22 cellular contexts compared by ENCODE assay signal in the genomic region with DNA sequence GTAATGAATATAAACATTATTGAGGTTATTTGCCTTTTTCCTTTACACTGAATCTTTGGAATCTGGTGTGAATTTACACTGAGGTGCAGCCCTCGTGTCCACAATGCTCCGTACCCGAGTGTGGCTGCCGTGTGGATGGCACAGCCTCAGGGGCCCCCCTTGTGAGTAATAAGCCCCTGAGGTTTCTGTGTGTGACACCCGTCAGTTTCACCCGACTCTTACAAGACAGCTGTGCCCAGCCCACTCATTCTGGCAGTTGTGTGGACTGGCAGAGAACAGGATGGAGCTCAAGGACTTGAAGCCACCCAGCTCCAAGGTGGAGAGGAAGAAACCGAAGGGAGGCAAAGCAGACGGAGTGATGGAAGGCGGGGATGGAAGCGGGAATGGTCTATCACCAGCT. TPM values are rescaled to one million over a fixed set of nuclear protein-coding genes. Genes with fewer than 3 reads are reported as not detected.
"Had no signal": no experiment of that assay in that cellular context is flagged by ENCODE, and none has a peak within 500 bp of the region (broad histone marks: within the 10 kb centered on the region; RNA-seq: fewer than 3 reads in every experiment).

No MANE protein-coding gene starts in this region.

- H3K4me3 Mint-ChIP-seq: activated naive CD4-positive, alpha-beta T cell treated with anti-CD3 and anti-CD28 coated beads for 36 hours; memory B cell; nephron had no signal

- H3K36me3 ChIP-seq: SJCRH30, uterus had no signal

- H3K27me3 ChIP-seq: brain microvascular endothelial cell, right atrium auricular region, SJCRH30, uterus had no signal

- H3K27ac ChIP-seq: brain microvascular endothelial cell, foreskin keratinocyte, right atrium auricular region, SJCRH30, tibial artery, uterus had no signal

- DNase-seq: activated CD4-positive, alpha-beta T cell treated with anti-CD3 and anti-CD28 coated beads, Interleukin-2, amount 50 U/mL, for 4 hours; activated CD4-positive, CD25-positive, alpha-beta regulatory T cell treated with anti-CD3 and anti-CD28 coated beads, Interleukin-2, amount 50 U/mL, for 72 hours; activated CD8-positive, alpha-beta memory T cell treated with anti-CD3 and anti-CD28 coated beads, Interleukin-2, amount 50 U/mL, for 4 hours; activated naive CD4-positive, alpha-beta T cell treated with anti-CD3 and anti-CD28 coated beads for 36 hours; brain microvascular endothelial cell; cortex of kidney; effector CD4-positive, alpha-beta T cell; foreskin keratinocyte; glutamatergic neuron; left ventricle myocardium superior; nucleus accumbens; SJCRH30; stimulated activated CD4-positive, alpha-beta T cell treated with anti-CD3 and anti-CD28 coated beads, Interleukin-1b, Interleukin-23, amount 100 ng/mL, for 48 hours; tibial artery; uterus had no signal

- H3K9me3 ChIP-seq: right atrium auricular region, SJCRH30, tibial artery, uterus had no signal

- H3K4me1 ChIP-seq: foreskin keratinocyte, tibial artery, uterus had no signal

- H3K4me3 ChIP-seq: right atrium auricular region, SJCRH30, smooth muscle cell, tibial artery, uterus had no signal

- H3K27ac Mint-ChIP-seq: activated naive CD4-positive, alpha-beta T cell treated with anti-CD3 and anti-CD28 coated beads for 36 hours; memory B cell; nephron had no signal

- ATAC-seq: foreskin keratinocyte, left ventricle myocardium superior had no signal

RNA-seq across cellular contexts. Expression of a gene that starts 7.8 kb away (rescaled TPM):
- total RNA-seq: activated naive CD4-positive, alpha-beta T cell treated with anti-CD3 and anti-CD28 coated beads for 36 hours; foreskin keratinocyte; kidney epithelial cell; left ventricle myocardium superior; mucosa of gallbladder; posterior vena cava; right atrium auricular region; SJCRH30; smooth muscle cell; uterus had no signal
- polyA plus RNA-seq: foreskin keratinocyte, smooth muscle cell had no signal

RNA-seq across cellular contexts. Expression of a gene that starts 43.7 kb away (rescaled TPM):
- total RNA-seq: activated naive CD4-positive, alpha-beta T cell treated with anti-CD3 and anti-CD28 coated beads for 36 hours; foreskin keratinocyte had no signal
- polyA plus RNA-seq: foreskin keratinocyte had no signal
